Comparison of ENCODE assay signal across 18 cellular contexts in genomic region chr14:39766397-39767000, GRCh38.
"Had no signal": no experiment of that assay in that cellular context is flagged by ENCODE, and none has a peak within 500 bp of the region (broad histone marks: within the 10 kb centered on the region; RNA-seq: fewer than 3 reads in every experiment).

No MANE protein-coding gene starts in this region.

- H3K9me3 ChIP-seq: gastrocnemius medialis, heart left ventricle, prostate gland, transverse colon, vagina had no signal

- H3K36me3 ChIP-seq: gastrocnemius medialis, heart left ventricle, prostate gland, transverse colon, vagina had no signal

- ATAC-seq: activated CD8-positive, alpha-beta memory T cell treated with anti-CD3 and anti-CD28 coated beads, Interleukin-2, amount 10 ng/mL, durations not matched to agents 7 days and 5 days; esophagus mucosa; gastrocnemius medialis; heart left ventricle; left cardiac atrium; naive thymus-derived CD4-positive, alpha-beta T cell; right cardiac atrium; stimulated activated naive CD8-positive, alpha-beta T cell treated with anti-CD3 and anti-CD28 coated beads, Interleukin-15, Interleukin-2, amounts not matched to agents 100 U/mL and 50 U/mL, for 24 hours had no signal

- DNase-seq: activated CD4-positive, alpha-beta memory T cell treated with anti-CD3 and anti-CD28 coated beads, Interleukin-2, amount 10 ng/mL, durations not matched to agents 7 days and 5 days; activated CD4-positive, alpha-beta T cell treated with anti-CD3 and anti-CD28 coated beads for 48 hours; activated CD4-positive, CD25-positive, alpha-beta regulatory T cell; activated CD8-positive, alpha-beta memory T cell treated with anti-CD3 and anti-CD28 coated beads, Interleukin-2, amount 10 ng/mL, durations not matched to agents 7 days and 5 days; effector CD4-positive, alpha-beta T cell; gastrocnemius medialis; heart left ventricle; left cardiac atrium; mesenchymal stem cell; naive thymus-derived CD4-positive, alpha-beta T cell; stimulated activated naive CD8-positive, alpha-beta T cell treated with anti-CD3 and anti-CD28 coated beads, Interleukin-15, Interleukin-2, amounts not matched to agents 100 U/mL and 50 U/mL, for 24 hours; transverse colon had no signal

- H3K4me3 Mint-ChIP-seq: activated CD4-positive, alpha-beta memory T cell treated with anti-CD3 and anti-CD28 coated beads, Interleukin-2, amount 10 ng/mL, durations not matched to agents 7 days and 5 days; activated CD8-positive, alpha-beta memory T cell treated with anti-CD3 and anti-CD28 coated beads, Interleukin-2, amount 10 ng/mL, durations not matched to agents 7 days and 5 days; activated naive CD8-positive, alpha-beta T cell; naive thymus-derived CD4-positive, alpha-beta T cell had no signal

- H3K36me3 Mint-ChIP-seq: activated CD8-positive, alpha-beta memory T cell treated with anti-CD3 and anti-CD28 coated beads, Interleukin-2, amount 10 ng/mL, durations not matched to agents 7 days and 5 days; activated naive CD8-positive, alpha-beta T cell; naive thymus-derived CD4-positive, alpha-beta T cell had no signal

- H3K4me1 ChIP-seq: gastrocnemius medialis, heart left ventricle, prostate gland, transverse colon, vagina had no signal

- H3K27me3 ChIP-seq: gastrocnemius medialis, heart left ventricle, transverse colon, vagina had no signal

- H3K9me3 Mint-ChIP-seq: activated CD4-positive, alpha-beta memory T cell treated with anti-CD3 and anti-CD28 coated beads, Interleukin-2, amount 10 ng/mL, durations not matched to agents 7 days and 5 days had no signal

- H3K27ac ChIP-seq: gastrocnemius medialis, heart left ventricle, prostate gland, skin epidermis, transverse colon, vagina had no signal

- H3K27ac Mint-ChIP-seq: activated CD4-positive, alpha-beta memory T cell treated with anti-CD3 and anti-CD28 coated beads, Interleukin-2, amount 10 ng/mL, durations not matched to agents 7 days and 5 days; activated CD8-positive, alpha-beta memory T cell treated with anti-CD3 and anti-CD28 coated beads, Interleukin-2, amount 10 ng/mL, durations not matched to agents 7 days and 5 days; activated naive CD8-positive, alpha-beta T cell; naive thymus-derived CD4-positive, alpha-beta T cell had no signal

- H3K4me3 ChIP-seq: gastrocnemius medialis, heart left ventricle, prostate gland, skin epidermis, transverse colon, vagina had no signal

- H3K27me3 Mint-ChIP-seq: activated CD4-positive, alpha-beta memory T cell treated with anti-CD3 and anti-CD28 coated beads, Interleukin-2, amount 10 ng/mL, durations not matched to agents 7 days and 5 days; activated CD8-positive, alpha-beta memory T cell treated with anti-CD3 and anti-CD28 coated beads, Interleukin-2, amount 10 ng/mL, durations not matched to agents 7 days and 5 days; naive thymus-derived CD4-positive, alpha-beta T cell had no signal
